1 cellular context compared by ENCODE assay signal in the genomic region with DNA sequence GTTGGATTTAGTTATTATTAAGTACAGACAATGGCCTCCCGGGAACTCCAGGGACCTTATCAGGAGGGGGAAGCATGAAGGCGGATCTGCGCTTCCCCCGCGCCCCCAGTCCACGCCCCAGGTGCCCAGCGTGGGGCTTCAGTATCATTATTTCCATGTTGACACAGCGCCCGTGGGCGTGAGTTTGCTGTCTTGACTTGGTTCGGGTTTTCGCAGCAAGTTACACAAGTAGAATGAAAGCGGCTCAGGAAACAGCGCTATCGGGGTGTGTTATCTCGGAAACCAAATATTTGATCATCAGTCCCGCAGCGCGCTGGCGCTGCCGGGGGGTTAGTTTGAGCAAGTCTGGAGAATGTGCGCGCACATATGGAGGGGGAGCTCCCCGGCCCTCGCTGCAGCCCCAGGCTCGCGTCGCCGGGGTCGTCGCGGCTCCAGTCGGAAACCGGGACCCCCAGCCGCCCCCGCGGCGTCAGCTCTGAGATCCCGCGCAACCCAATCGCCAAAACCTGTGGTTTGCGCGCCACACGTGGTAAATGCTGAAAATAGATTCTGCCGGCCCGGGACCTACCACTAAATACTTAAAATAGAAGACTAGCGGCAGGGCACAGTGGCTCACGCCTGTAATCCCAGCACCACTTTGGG.
TF ChIP-seq lines count a peak whose summit lies in the region.

No MANE protein-coding gene starts in this region.

TF ChIP-seq in HepG2, 621 proteins besides CTCF, POLR2A, EP300 and RAD21 (continued from another document and continues in another):
- TF ChIP-seq, protein P1, sequence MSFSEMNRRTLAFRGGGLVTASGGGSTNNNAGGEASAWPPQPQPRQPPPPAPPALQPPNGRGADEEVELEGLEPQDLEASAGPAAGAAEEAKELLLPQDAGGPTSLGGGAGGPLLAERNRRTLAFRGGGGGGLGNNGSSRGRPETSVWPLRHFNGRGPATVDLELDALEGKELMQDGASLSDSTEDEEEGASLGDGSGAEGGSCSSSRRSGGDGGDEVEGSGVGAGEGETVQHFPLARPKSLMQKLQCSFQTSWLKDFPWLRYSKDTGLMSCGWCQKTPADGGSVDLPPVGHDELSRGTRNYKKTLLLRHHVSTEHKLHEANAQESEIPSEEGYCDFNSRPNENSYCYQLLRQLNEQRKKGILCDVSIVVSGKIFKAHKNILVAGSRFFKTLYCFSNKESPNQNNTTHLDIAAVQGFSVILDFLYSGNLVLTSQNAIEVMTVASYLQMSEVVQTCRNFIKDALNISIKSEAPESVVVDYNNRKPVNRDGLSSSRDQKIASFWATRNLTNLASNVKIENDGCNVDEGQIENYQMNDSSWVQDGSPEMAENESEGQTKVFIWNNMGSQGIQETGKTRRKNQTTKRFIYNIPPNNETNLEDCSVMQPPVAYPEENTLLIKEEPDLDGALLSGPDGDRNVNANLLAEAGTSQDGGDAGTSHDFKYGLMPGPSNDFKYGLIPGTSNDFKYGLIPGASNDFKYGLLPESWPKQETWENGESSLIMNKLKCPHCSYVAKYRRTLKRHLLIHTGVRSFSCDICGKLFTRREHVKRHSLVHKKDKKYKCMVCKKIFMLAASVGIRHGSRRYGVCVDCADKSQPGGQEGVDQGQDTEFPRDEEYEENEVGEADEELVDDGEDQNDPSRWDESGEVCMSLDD (CRISPR knock-in tag; IDR thresholded peaks at IDR 0.05; ENCODE audit: borderline replicate concordance) = peak; percentile 86; the same call in 1 of the 2 replicates
- TF ChIP-seq NONO (IDR thresholded peaks at IDR 0.05) (no peak), NONO (CRISPR knock-in tag; conservative IDR thresholded peaks at IDR 0.05) (peak; percentile 76; the same call in 1 of the 2 replicates), MIXL1 (CRISPR knock-in tag; IDR thresholded peaks at IDR 0.05) (0 out of 2 replicates have a peak, but pooled peaks have one; percentile 33), REPIN1 (CRISPR knock-in tag; IDR thresholded peaks at IDR 0.05; ENCODE audit: borderline replicate concordance, low read depth) (0 out of 2 replicates have a peak, but pooled peaks have one; percentile 57), SAFB2 (CRISPR knock-in tag; IDR thresholded peaks at IDR 0.05; ENCODE audit: borderline replicate concordance, low read depth) (0 out of 2 replicates have a peak, but pooled peaks have one; percentile 21), FOXO1 (CRISPR knock-in tag; IDR thresholded peaks at IDR 0.05) (0 out of 2 replicates have a peak, but pooled peaks have one; percentile 30), DMAP1 (CRISPR knock-in tag; IDR thresholded peaks at IDR 0.05) (peak; percentile 36; the same call in 1 of the 2 replicates), ZNF788 (CRISPR knock-in tag; IDR thresholded peaks at IDR 0.05; ENCODE audit: borderline replicate concordance) (no peak; the same call in 1 of the 2 replicates), HCFC1 (IDR thresholded peaks at IDR 0.05; ENCODE audit: low read depth, low read length) (no peak), SOX6 (IDR thresholded peaks at IDR 0.05) (no peak), SOX6 (CRISPR knock-in tag; IDR thresholded peaks at IDR 0.05) (peak; percentile 87; the same call in 1 of the 2 replicates), ZBTB7B (CRISPR knock-in tag; IDR thresholded peaks at IDR 0.05) (peak; percentile 85), HMG20B (CRISPR knock-in tag; conservative IDR thresholded peaks at IDR 0.05) (peak; percentile 92), ZFP41 (CRISPR knock-in tag; IDR thresholded peaks at IDR 0.05; ENCODE audit: borderline replicate concordance) (no peak), HNF4A (CRISPR knock-in tag; IDR thresholded peaks at IDR 0.05) (0 out of 2 replicates have a peak, but pooled peaks have one; percentile 11), MAFK (conservative IDR thresholded peaks at IDR 0.05 in 1 of 2, IDR thresholded peaks at IDR 0.05 in 1 of 2; ENCODE audit: low read length in 2 of 2) (no peak), TCF7 (IDR thresholded peaks at IDR 0.05; ENCODE audit: low read depth) (peak; percentile 61), FOXC1 (CRISPR knock-in tag; IDR thresholded peaks at IDR 0.05; ENCODE audit: borderline replicate concordance) (0 out of 2 replicates have a peak, but pooled peaks have one; percentile 45), SRSF1 (optimal IDR thresholded peaks at IDR 0.05; ENCODE audit: low read depth, low read length) (peak; percentile 43), PHF5A (CRISPR knock-in tag; IDR thresholded peaks at IDR 0.05; ENCODE audit: low read depth, unreplicated experiment) (no peak), PITX1 (CRISPR knock-in tag; IDR thresholded peaks at IDR 0.05) (peak; percentile 44; the same call in 1 of the 2 replicates), RXRA (CRISPR knock-in tag; IDR thresholded peaks at IDR 0.05) (peak; percentile 26; the same call in 1 of the 2 replicates), ZNF207 (IDR thresholded peaks at IDR 0.05; ENCODE audit: borderline replicate concordance) (no peak), FOXJ3 (CRISPR knock-in tag; IDR thresholded peaks at IDR 0.05; ENCODE audit: borderline replicate concordance) (peak; percentile 46; the same call in 1 of the 2 replicates), GATA4 (IDR thresholded peaks at IDR 0.05; ENCODE audit: borderline replicate concordance, low read depth) (peak; percentile 80), ZNF598 (CRISPR knock-in tag; IDR thresholded peaks at IDR 0.05; ENCODE audit: borderline replicate concordance) (no peak)
- TF ChIP-seq, protein P2, sequence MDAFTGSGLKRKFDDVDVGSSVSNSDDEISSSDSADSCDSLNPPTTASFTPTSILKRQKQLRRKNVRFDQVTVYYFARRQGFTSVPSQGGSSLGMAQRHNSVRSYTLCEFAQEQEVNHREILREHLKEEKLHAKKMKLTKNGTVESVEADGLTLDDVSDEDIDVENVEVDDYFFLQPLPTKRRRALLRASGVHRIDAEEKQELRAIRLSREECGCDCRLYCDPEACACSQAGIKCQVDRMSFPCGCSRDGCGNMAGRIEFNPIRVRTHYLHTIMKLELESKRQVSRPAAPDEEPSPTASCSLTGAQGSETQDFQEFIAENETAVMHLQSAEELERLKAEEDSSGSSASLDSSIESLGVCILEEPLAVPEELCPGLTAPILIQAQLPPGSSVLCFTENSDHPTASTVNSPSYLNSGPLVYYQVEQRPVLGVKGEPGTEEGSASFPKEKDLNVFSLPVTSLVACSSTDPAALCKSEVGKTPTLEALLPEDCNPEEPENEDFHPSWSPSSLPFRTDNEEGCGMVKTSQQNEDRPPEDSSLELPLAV (CRISPR knock-in tag; conservative IDR thresholded peaks at IDR 0.05; ENCODE audit: low read depth) = 0 out of 2 replicates have a peak, but pooled peaks have one; percentile 50
- TF ChIP-seq, protein P3, sequence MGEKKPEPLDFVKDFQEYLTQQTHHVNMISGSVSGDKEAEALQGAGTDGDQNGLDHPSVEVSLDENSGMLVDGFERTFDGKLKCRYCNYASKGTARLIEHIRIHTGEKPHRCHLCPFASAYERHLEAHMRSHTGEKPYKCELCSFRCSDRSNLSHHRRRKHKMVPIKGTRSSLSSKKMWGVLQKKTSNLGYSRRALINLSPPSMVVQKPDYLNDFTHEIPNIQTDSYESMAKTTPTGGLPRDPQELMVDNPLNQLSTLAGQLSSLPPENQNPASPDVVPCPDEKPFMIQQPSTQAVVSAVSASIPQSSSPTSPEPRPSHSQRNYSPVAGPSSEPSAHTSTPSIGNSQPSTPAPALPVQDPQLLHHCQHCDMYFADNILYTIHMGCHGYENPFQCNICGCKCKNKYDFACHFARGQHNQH (CRISPR knock-in tag; IDR thresholded peaks at IDR 0.05) = peak; percentile 57; the same call in 1 of the 2 replicates
- TF ChIP-seq, protein P4, sequence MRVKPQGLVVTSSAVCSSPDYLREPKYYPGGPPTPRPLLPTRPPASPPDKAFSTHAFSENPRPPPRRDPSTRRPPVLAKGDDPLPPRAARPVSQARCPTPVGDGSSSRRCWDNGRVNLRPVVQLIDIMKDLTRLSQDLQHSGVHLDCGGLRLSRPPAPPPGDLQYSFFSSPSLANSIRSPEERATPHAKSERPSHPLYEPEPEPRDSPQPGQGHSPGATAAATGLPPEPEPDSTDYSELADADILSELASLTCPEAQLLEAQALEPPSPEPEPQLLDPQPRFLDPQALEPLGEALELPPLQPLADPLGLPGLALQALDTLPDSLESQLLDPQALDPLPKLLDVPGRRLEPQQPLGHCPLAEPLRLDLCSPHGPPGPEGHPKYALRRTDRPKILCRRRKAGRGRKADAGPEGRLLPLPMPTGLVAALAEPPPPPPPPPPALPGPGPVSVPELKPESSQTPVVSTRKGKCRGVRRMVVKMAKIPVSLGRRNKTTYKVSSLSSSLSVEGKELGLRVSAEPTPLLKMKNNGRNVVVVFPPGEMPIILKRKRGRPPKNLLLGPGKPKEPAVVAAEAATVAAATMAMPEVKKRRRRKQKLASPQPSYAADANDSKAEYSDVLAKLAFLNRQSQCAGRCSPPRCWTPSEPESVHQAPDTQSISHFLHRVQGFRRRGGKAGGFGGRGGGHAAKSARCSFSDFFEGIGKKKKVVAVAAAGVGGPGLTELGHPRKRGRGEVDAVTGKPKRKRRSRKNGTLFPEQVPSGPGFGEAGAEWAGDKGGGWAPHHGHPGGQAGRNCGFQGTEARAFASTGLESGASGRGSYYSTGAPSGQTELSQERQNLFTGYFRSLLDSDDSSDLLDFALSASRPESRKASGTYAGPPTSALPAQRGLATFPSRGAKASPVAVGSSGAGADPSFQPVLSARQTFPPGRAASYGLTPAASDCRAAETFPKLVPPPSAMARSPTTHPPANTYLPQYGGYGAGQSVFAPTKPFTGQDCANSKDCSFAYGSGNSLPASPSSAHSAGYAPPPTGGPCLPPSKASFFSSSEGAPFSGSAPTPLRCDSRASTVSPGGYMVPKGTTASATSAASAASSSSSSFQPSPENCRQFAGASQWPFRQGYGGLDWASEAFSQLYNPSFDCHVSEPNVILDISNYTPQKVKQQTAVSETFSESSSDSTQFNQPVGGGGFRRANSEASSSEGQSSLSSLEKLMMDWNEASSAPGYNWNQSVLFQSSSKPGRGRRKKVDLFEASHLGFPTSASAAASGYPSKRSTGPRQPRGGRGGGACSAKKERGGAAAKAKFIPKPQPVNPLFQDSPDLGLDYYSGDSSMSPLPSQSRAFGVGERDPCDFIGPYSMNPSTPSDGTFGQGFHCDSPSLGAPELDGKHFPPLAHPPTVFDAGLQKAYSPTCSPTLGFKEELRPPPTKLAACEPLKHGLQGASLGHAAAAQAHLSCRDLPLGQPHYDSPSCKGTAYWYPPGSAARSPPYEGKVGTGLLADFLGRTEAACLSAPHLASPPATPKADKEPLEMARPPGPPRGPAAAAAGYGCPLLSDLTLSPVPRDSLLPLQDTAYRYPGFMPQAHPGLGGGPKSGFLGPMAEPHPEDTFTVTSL (CRISPR knock-in tag; IDR thresholded peaks at IDR 0.05; ENCODE audit: borderline replicate concordance) = peak; percentile 49; the same call in 1 of the 2 replicates
- TF ChIP-seq, protein P5, sequence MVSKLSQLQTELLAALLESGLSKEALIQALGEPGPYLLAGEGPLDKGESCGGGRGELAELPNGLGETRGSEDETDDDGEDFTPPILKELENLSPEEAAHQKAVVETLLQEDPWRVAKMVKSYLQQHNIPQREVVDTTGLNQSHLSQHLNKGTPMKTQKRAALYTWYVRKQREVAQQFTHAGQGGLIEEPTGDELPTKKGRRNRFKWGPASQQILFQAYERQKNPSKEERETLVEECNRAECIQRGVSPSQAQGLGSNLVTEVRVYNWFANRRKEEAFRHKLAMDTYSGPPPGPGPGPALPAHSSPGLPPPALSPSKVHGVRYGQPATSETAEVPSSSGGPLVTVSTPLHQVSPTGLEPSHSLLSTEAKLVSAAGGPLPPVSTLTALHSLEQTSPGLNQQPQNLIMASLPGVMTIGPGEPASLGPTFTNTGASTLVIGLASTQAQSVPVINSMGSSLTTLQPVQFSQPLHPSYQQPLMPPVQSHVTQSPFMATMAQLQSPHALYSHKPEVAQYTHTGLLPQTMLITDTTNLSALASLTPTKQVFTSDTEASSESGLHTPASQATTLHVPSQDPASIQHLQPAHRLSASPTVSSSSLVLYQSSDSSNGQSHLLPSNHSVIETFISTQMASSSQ (IDR thresholded peaks at IDR 0.05; ENCODE audit: low read depth) = no peak
- TF ChIP-seq, protein P5 (CRISPR knock-in tag; IDR thresholded peaks at IDR 0.05; ENCODE audit: borderline replicate concordance) = peak; percentile 49; the same call in 1 of the 2 replicates
- TF ChIP-seq, protein P6, sequence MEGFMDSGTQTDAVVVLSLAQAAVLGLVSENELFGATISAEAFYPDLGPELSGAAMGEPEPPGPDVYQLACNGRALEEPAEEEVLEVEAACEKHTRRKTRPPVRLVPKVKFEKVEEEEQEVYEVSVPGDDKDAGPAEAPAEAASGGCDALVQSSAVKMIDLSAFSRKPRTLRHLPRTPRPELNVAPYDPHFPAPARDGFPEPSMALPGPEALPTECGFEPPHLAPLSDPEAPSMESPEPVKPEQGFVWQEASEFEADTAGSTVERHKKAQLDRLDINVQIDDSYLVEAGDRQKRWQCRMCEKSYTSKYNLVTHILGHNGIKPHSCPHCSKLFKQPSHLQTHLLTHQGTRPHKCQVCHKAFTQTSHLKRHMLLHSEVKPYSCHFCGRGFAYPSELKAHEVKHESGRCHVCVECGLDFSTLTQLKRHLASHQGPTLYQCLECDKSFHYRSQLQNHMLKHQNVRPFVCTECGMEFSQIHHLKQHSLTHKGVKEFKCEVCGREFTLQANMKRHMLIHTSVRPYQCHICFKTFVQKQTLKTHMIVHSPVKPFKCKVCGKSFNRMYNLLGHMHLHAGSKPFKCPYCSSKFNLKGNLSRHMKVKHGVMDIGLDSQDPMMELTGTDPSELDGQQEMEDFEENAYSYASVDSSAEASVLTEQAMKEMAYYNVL (CRISPR knock-in tag; IDR thresholded peaks at IDR 0.05; ENCODE audit: borderline replicate concordance) = peak; percentile 64; the same call in 1 of the 2 replicates
- TF ChIP-seq, protein P7, sequence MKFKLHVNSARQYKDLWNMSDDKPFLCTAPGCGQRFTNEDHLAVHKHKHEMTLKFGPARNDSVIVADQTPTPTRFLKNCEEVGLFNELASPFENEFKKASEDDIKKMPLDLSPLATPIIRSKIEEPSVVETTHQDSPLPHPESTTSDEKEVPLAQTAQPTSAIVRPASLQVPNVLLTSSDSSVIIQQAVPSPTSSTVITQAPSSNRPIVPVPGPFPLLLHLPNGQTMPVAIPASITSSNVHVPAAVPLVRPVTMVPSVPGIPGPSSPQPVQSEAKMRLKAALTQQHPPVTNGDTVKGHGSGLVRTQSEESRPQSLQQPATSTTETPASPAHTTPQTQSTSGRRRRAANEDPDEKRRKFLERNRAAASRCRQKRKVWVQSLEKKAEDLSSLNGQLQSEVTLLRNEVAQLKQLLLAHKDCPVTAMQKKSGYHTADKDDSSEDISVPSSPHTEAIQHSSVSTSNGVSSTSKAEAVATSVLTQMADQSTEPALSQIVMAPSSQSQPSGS (CRISPR knock-in tag; IDR thresholded peaks at IDR 0.05) = 0 out of 2 replicates have a peak, but pooled peaks have one; percentile 18
